8 cellular contexts compared by ENCODE assay signal in genomic region chr17:74771319-74771914, GRCh38. TPM values are rescaled to one million over a fixed set of nuclear protein-coding genes. Genes with fewer than 3 reads are reported as not detected.
"Had no signal": no experiment of that assay in that cellular context is flagged by ENCODE, and none has a peak within 500 bp of the region (broad histone marks: within the 10 kb centered on the region; RNA-seq: fewer than 3 reads in every experiment).

No MANE protein-coding gene starts in this region.

- H3K9me3 ChIP-seq: suprapubic skin had no signal

- H3K4me3 Mint-ChIP-seq: activated T-cell treated with anti-CD3 and anti-CD28 coated beads, Interleukin-2, amount 50 U/mL, for 72 hours had no signal

- H3K9me3 Mint-ChIP-seq: activated naive CD4-positive, alpha-beta T cell treated with anti-CD3 and anti-CD28 coated beads, Interleukin-2, amount 50 U/mL, for 72 hours; activated T-cell treated with anti-CD3 and anti-CD28 coated beads, Interleukin-2, amount 50 U/mL, for 72 hours; brain had no signal

- H3K27me3 ChIP-seq: suprapubic skin had no signal

- DNase-seq: foreskin melanocyte, T1000 had no signal

- H3K4me3 ChIP-seq: lung, suprapubic skin had no signal

- H3K27ac ChIP-seq: suprapubic skin had no signal

RNA-seq across cellular contexts. Expression of gene CD300LF, which starts 58.7 kb away (rescaled TPM):
- total RNA-seq: activated naive CD4-positive, alpha-beta T cell treated with anti-CD3 and anti-CD28 coated beads, Interleukin-2, amount 50 U/mL, for 72 hours; activated T-cell treated with anti-CD3 and anti-CD28 coated beads, Interleukin-2, amount 50 U/mL, for 72 hours; fibroblast of lung; suprapubic skin had no signal
- polyA plus RNA-seq: fibroblast of lung had no signal
